11 cellular contexts compared by ENCODE assay signal in genomic region chr16:2036200-2036966, GRCh38. TPM values are rescaled to one million over a fixed set of nuclear protein-coding genes. Genes with fewer than 3 reads are reported as not detected.
DNase-seq lines count a peak whose midpoint lies in the region; ATAC-seq and TF ChIP-seq lines count a peak whose summit lies in the region.
"Had no signal": no experiment of that assay in that cellular context is flagged by ENCODE, and none has a peak within 500 bp of the region (broad histone marks: within the 10 kb centered on the region; RNA-seq: fewer than 3 reads in every experiment).

No MANE protein-coding gene starts in this region.

- BruUV-seq in PC-9 (replicated peaks; lab: Mats Ljungman, UMichigan) = no TSS peak

- CTCF ChIA-PET in PC-9 (lab: Charles Lee) = interaction anchor here (0.8 kb wide), 1 partner anchor 11 kb away, joined by 3 read pairs; the partner anchor contains the start of genes NTHL1 and TSC2

- POLR2A ChIA-PET in PC-9 (lab: Charles Lee; ENCODE audit: unreplicated experiment) = interaction anchor here (0.6 to 0.7 kb wide), 2 partner anchors 64 to 71 kb away, joined by 3 read pairs; partner anchors contain the start of genes RPS2 and TBL3

- DNase-seq in NT2/D1 (ENCODE audit: low read depth, low spot score) (no peak), globus pallidus (ENCODE audit: low spot score) (no peak), NCI-H1417 (lab: John Stamatoyannopoulos, UW) (no peak), PC-9 (no peak)
- DNase-seq: activated CD8-positive, alpha-beta memory T cell treated with anti-CD3 and anti-CD28 coated beads, Interleukin-2, amount 10 ng/mL, durations not matched to agents 7 days and 5 days; erythroblast; stimulated activated CD8-positive, alpha-beta memory T cell treated with anti-CD3 and anti-CD28 coated beads, Interleukin-4, amount 100 ng/mL, for 48 hours had no signal

- intact Hi-C loops in PC-9 (cut with micrococcal nuclease; ENCODE audit: unreplicated experiment) = no loop called here

- peak overlapping the region; percentile 17 for H3K9ac ChIP-seq in NT2/D1 (ENCODE audit: insufficient read length, low read depth)
- H3K9ac ChIP-seq in duodenal mucosa (ENCODE audit: low read depth in 1 of 2, low read length in 2 of 2) = no peak overlapping the region
- no peak overlapping the region for H3K9ac ChIP-seq in muscle layer of colon (ENCODE audit: low read length)

- H3K9me2 ChIP-seq in PC-9 (ENCODE audit: insufficient read depth) = no peaks in the 10 kb centered on the region

- H2AFZ ChIP-seq in PC-9 = no peak overlapping the region

- no peaks in the 10 kb centered on the region for H3K79me2 ChIP-seq in PC-9 (ENCODE audit: low read depth)

- H3K4me1 ChIP-seq in NT2/D1 (ENCODE audit: insufficient read depth, insufficient read length) (peaks cover 54% of the 10 kb centered on the region), duodenal mucosa (ENCODE audit: control insufficient read depth in 1 of 2, insufficient read depth in 2 of 2, low read length in 2 of 2) (peaks cover 24 to 37% of the 10 kb centered on the region in 2 donors), muscle layer of colon (ENCODE audit: insufficient read depth, low read length) (peaks cover 66% of the 10 kb centered on the region), thymus (ENCODE audit: control insufficient read depth, insufficient read depth, low read length) (peaks cover 4% of the 10 kb centered on the region), PC-9 (replicated peaks; ENCODE audit: insufficient read depth) (peaks cover 30% of the 10 kb centered on the region)

- no peaks in the 10 kb centered on the region for H4K20me1 ChIP-seq in PC-9 (ENCODE audit: insufficient read depth)

- H3K4me3 ChIP-seq in NT2/D1 (ENCODE audit: insufficient read length, low read depth) = no peak overlapping the region
- no peak overlapping the region for H3K4me3 ChIP-seq in duodenal mucosa (ENCODE audit: low read depth in 1 of 2, low read length in 2 of 2)
- no peak overlapping the region for H3K4me3 ChIP-seq in muscle layer of colon (ENCODE audit: low read depth in 1 of 2, low read length in 2 of 2)
- H3K4me3 ChIP-seq in thymus (ENCODE audit: low read length) = no peak overlapping the region
- H3K4me3 ChIP-seq in PC-9 = no peak overlapping the region

- H3K27ac ChIP-seq in duodenal mucosa (ENCODE audit: low read depth, low read length) = peak overlapping the region; percentile 61
- H3K27ac ChIP-seq in muscle layer of colon (ENCODE audit: low read depth, low read length) = peak overlapping the region; percentile 64
- H3K27ac ChIP-seq in thymus (ENCODE audit: low read depth) = peak overlapping the region; percentile 46
- H3K27ac ChIP-seq in PC-9 = no peak overlapping the region

- TF ChIP-seq CTCF in PC-9 (conservative IDR thresholded peaks at IDR 0.05) = no peak

- no peaks in the 10 kb centered on the region for H3K9me3 ChIP-seq in NT2/D1 (ENCODE audit: insufficient read depth, low read length)
- H3K9me3 ChIP-seq in duodenal mucosa (ENCODE audit: control insufficient read depth in 1 of 2, low read length in 2 of 2) = no peaks in the 10 kb centered on the region
- no peaks in the 10 kb centered on the region for H3K9me3 ChIP-seq in muscle layer of colon (ENCODE audit: low read length)
- no peaks in the 10 kb centered on the region for H3K9me3 ChIP-seq in thymus (ENCODE audit: control insufficient read depth)
- no peaks in the 10 kb centered on the region for H3K9me3 ChIP-seq in PC-9 (ENCODE audit: insufficient read depth, low read depth)

- H3K27me3 ChIP-seq in NT2/D1 (ENCODE audit: insufficient read depth, insufficient read length) = no peaks in the 10 kb centered on the region
- no peaks in the 10 kb centered on the region for H3K27me3 ChIP-seq in duodenal mucosa (ENCODE audit: control insufficient read depth in 1 of 2, insufficient read depth in 2 of 2, low read length in 2 of 2)
- H3K27me3 ChIP-seq in muscle layer of colon (ENCODE audit: control insufficient read depth in 1 of 2, insufficient read depth in 2 of 2, low read length in 2 of 2) = no peaks in the 10 kb centered on the region
- H3K27me3 ChIP-seq in thymus (ENCODE audit: control insufficient read depth, insufficient read depth) = no peaks in the 10 kb centered on the region
- H3K27me3 ChIP-seq in PC-9 (ENCODE audit: insufficient read depth, low read depth) = no peaks in the 10 kb centered on the region

- WGBS in thymus = 96% methylated on average over 47 of the region's 47 CpGs

- no peak for ATAC-seq in HG03565 (IDR thresholded peaks at IDR 0.05; ENCODE audit: unreplicated experiment)
- ATAC-seq: activated CD8-positive, alpha-beta memory T cell treated with anti-CD3 and anti-CD28 coated beads, Interleukin-2, amount 10 ng/mL, durations not matched to agents 7 days and 5 days had no signal

- peaks cover 18% of the 10 kb centered on the region for H3F3A ChIP-seq in PC-9 (ENCODE audit: insufficient read depth, low read depth)

- H3K36me3 ChIP-seq in NT2/D1 (ENCODE audit: insufficient read depth, insufficient read length, low read length) = peaks cover 39% of the 10 kb centered on the region
- H3K36me3 ChIP-seq in duodenal mucosa (ENCODE audit: control insufficient read depth in 1 of 2, insufficient read depth in 2 of 2, low read length in 2 of 2) = no peaks in the 10 kb centered on the region
- H3K36me3 ChIP-seq in muscle layer of colon (ENCODE audit: insufficient read depth, low read length) = no peaks in the 10 kb centered on the region
- H3K36me3 ChIP-seq in thymus (ENCODE audit: control insufficient read depth, insufficient read depth) = no peaks in the 10 kb centered on the region
- no peaks in the 10 kb centered on the region for H3K36me3 ChIP-seq in PC-9 (ENCODE audit: low read depth)

- no peak overlapping the region for H3K4me2 ChIP-seq in PC-9

RNA-seq across cellular contexts. Expression of gene NHERF2, which starts 9.7 kb away (rescaled TPM):
- polyA plus RNA-seq in thymus = 23.4 TPM
- total RNA-seq in PC-9 (2021) = 104 and 144 TPM in 2 replicates

RNA-seq across cellular contexts. Expression of gene NTHL1, which starts 11.3 kb away (rescaled TPM):
- 32.7 TPM for polyA plus RNA-seq in thymus
- 47.3 and 66.6 TPM in 2 replicates for total RNA-seq in PC-9 (2021)

RNA-seq across cellular contexts. Expression of gene TSC2, which starts 11.4 kb away (rescaled TPM):
- 61.8 TPM for polyA plus RNA-seq in thymus
- total RNA-seq in PC-9 (2021) = 166 and 170 TPM in 2 replicates

RNA-seq across cellular contexts. Expression of gene NPW, which starts 16.8 kb away (rescaled TPM):
- polyA plus RNA-seq in thymus = 1.2 TPM
- total RNA-seq in PC-9 (2021) = 4.0 and 8.1 TPM in 2 replicates

RNA-seq across cellular contexts. Expression of gene ZNF598, which starts 26.8 kb away (rescaled TPM):
- polyA plus RNA-seq in thymus = 46.2 TPM
- total RNA-seq in PC-9 (2021) = 68.4 and 72.5 TPM in 2 replicates
